Comparison of ENCODE assay signal across 9 cellular contexts in the genomic region with DNA sequence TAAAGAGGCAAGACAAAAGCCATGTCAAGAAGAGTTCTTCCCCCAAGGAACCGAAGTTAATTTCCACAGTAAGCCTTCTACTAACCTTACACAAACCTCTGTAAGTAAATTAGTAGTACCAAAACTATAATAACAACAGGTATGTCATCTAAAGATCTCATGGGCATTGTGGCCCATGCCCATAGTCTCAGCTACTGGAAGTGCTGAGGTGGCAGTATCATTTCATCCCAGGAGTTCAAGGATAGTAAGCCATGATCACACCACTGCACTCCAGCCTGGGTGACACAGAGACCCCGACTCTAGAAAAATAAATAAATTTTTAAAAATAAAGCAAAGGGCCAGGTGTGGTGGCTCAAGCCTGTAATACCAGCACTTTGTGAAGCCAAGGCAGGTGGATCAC.
"Had no signal": no experiment of that assay in that cellular context is flagged by ENCODE, and none has a peak within 500 bp of the region (broad histone marks: within the 10 kb centered on the region; RNA-seq: fewer than 3 reads in every experiment).

No MANE protein-coding gene starts in this region.

- H3K9ac ChIP-seq: GM23248, KMS-11 had no signal

- H3K27ac Mint-ChIP-seq: HFFc6 had no signal

- FAIRE-seq: HTR-8/SVneo had no signal

- H3K4me1 ChIP-seq: HAP-1 had no signal

- ATAC-seq: HCT116 had no signal

- H3K4me3 Mint-ChIP-seq: HFFc6 had no signal

- H3K9me3 Mint-ChIP-seq: HFFc6 had no signal

- H2AFZ ChIP-seq: GM23248 had no signal

- H3K4me3 ChIP-seq: GM23248, HAP-1 had no signal

- H3K4me2 ChIP-seq: KMS-11 had no signal

- H3K9me3 ChIP-seq: HAP-1 had no signal

- H3K27ac ChIP-seq: GM23248, KMS-11 had no signal

- DNase-seq: GM23248, GOT3, H7, HFFc6, KBM-7 had no signal
